Comparison of ENCODE assay signal across 1 cellular context in genomic region chr4:951186-951585, GRCh38.
TF ChIP-seq lines count a peak whose summit lies in the region.

No MANE protein-coding gene starts in this region.

TF ChIP-seq in H1, 55 proteins besides CTCF, POLR2A, EP300 and RAD21:
- no peak for TF ChIP-seq RXRA (IDR thresholded peaks at IDR 0.05; ENCODE audit: insufficient read depth, low read depth, low read length)
- peak; percentile 59 for TF ChIP-seq TBP (IDR thresholded peaks at IDR 0.05; ENCODE audit: low read depth, low read length)
- no peak for TF ChIP-seq RBBP5 (IDR thresholded peaks at IDR 0.05; ENCODE audit: borderline replicate concordance, low read depth, low read length)
- TF ChIP-seq SIX5 (IDR thresholded peaks at IDR 0.05; ENCODE audit: low read depth, low read length): no peak
- no peak for TF ChIP-seq TEAD4 (IDR thresholded peaks at IDR 0.05; ENCODE audit: low read depth, low read length)
- no peak for TF ChIP-seq EGR1 (IDR thresholded peaks at IDR 0.05; ENCODE audit: borderline replicate concordance, low read depth, low read length)
- TF ChIP-seq E2F6 (IDR thresholded peaks at IDR 0.05): no peak
